In genomic region chr9:16413509-16414016, GRCh38 we compare ENCODE assay signal across 12 cellular contexts.
DNase-seq lines count a peak whose midpoint lies in the region; ATAC-seq, FAIRE-seq and TF ChIP-seq lines count a peak whose summit lies in the region.
"Had no signal": no experiment of that assay in that cellular context is flagged by ENCODE, and none has a peak within 500 bp of the region (broad histone marks: within the 10 kb centered on the region; RNA-seq: fewer than 3 reads in every experiment).

No MANE protein-coding gene starts in this region.

- intact Hi-C loops in endothelial cell of umbilical vein (cut with micrococcal nuclease), result no loop called here

- WGBS in mesenchymal stem cell, result 25% methylated on average over 8 of the region's 9 CpGs

- POLR2A ChIA-PET in endothelial cell of umbilical vein (lab: Charles Lee), result no interaction called here

- H3K4me2 ChIP-seq in endothelial cell of umbilical vein (ENCODE audit: insufficient read depth, low read length) (no peak overlapping the region), mesenchymal stem cell (ENCODE audit: low read length, poor library complexity, severe bottlenecking) (no peak overlapping the region)

- H2AFZ ChIP-seq in endothelial cell of umbilical vein (ENCODE audit: low read depth, low read length) (no peak overlapping the region), mesenchymal stem cell (ENCODE audit: low read depth, low read length) (no peak overlapping the region)

- no TSS peak for BruUV-seq in endothelial cell of umbilical vein (replicated peaks; lab: Mats Ljungman, UMichigan)

- H3K27ac ChIP-seq in endothelial cell of umbilical vein (ENCODE audit: insufficient read depth, low read depth, low read length) (no peak overlapping the region), mesenchymal stem cell (ENCODE audit: low read length, poor library complexity, severe bottlenecking) (no peak overlapping the region)
- H3K27ac ChIP-seq: foreskin keratinocyte had no signal

- no peak overlapping the region for H2BK15ac ChIP-seq in mesenchymal stem cell (ENCODE audit: low read depth, poor library complexity, severe bottlenecking)

- H3K27me3 ChIP-seq in endothelial cell of umbilical vein (ENCODE audit: control insufficient read depth in 2 of 2, insufficient read depth in 2 of 2, low read length in 2 of 2), result no peaks in the 10 kb centered on the region
- no peaks in the 10 kb centered on the region for H3K27me3 ChIP-seq in mesenchymal stem cell (ENCODE audit: control insufficient read depth in 1 of 2, insufficient read depth in 1 of 2, low read length in 2 of 2)
- H3K27me3 ChIP-seq: foreskin keratinocyte had no signal

- no peak for ATAC-seq in HG03139 (IDR thresholded peaks at IDR 0.05; ENCODE audit: unreplicated experiment)
- ATAC-seq in activated CD4-positive, CD25-positive, alpha-beta regulatory T cell treated with anti-CD3 and anti-CD28 coated beads, Interleukin-2, amount 50 U/mL, for 24 hours, result no peak
- ATAC-seq: foreskin keratinocyte, K562 had no signal

- dilution Hi-C loops in endothelial cell of umbilical vein (cut with MboI; ENCODE audit: extremely low pct_ligation_motif_present, low sequenced_read_pairs), result no loop called here

- peak overlapping the region; percentile 31 for H4K91ac ChIP-seq in mesenchymal stem cell (ENCODE audit: low read length)

- H3K36me3 ChIP-seq in endothelial cell of umbilical vein (ENCODE audit: control insufficient read depth in 2 of 2, extremely low read depth in 1 of 2, insufficient read depth in 2 of 2, low read length in 2 of 2) (no peaks in the 10 kb centered on the region), mesenchymal stem cell (ENCODE audit: control insufficient read depth in 1 of 2, insufficient read depth in 2 of 2, low read depth in 1 of 2, low read length in 2 of 2) (peaks cover 0 to 14% of the 10 kb centered on the region in 2 experiments)

- no peaks in the 10 kb centered on the region for H3K79me2 ChIP-seq in endothelial cell of umbilical vein (ENCODE audit: control insufficient read depth, insufficient read depth, low read length)

- DNase-seq in AG08396 (ENCODE audit: low spot score) (peak; percentile 36), M059J (ENCODE audit: low read depth) (peak; percentile 72), endothelial cell of umbilical vein (ENCODE audit: low read depth, low spot score) (no peak), mesenchymal stem cell (peak; percentile 96), anterior cingulate cortex (lab: John Stamatoyannopoulos, UW) (no peak), NCI-H1930 (lab: John Stamatoyannopoulos, UW) (no peak)
- DNase-seq: CD4-positive, CD25-positive, alpha-beta regulatory T cell; foreskin keratinocyte; NCI-H82 had no signal

- no peaks in the 10 kb centered on the region for H4K20me1 ChIP-seq in endothelial cell of umbilical vein (replicated peaks; ENCODE audit: control insufficient read depth, extremely low read depth, insufficient read depth, low read length)

- peak overlapping the region; percentile 0 to 55 for H3K4ac ChIP-seq in mesenchymal stem cell (ENCODE audit: low read depth in 1 of 2, low read length in 2 of 2)

- no peak for TF ChIP-seq CTCF in endothelial cell of umbilical vein (IDR thresholded peaks at IDR 0.05; ENCODE audit: extremely low read depth in 1 of 2, insufficient read depth in 1 of 2, low read depth in 1 of 2, low read length in 2 of 2)

- no peak overlapping the region for H2BK120ac ChIP-seq in mesenchymal stem cell (ENCODE audit: low read depth, low read length)

- no peak overlapping the region for H3K9ac ChIP-seq in endothelial cell of umbilical vein (replicated peaks; ENCODE audit: extremely low read depth, insufficient read depth, low read length)
- peak overlapping the region; percentile 63 for H3K9ac ChIP-seq in mesenchymal stem cell (ENCODE audit: low read length)

- H3K79me1 ChIP-seq in mesenchymal stem cell (replicated peaks; ENCODE audit: low read length, poor library complexity, severe bottlenecking), result peaks cover 2% of the 10 kb centered on the region

- H3K4me1 ChIP-seq in endothelial cell of umbilical vein (ENCODE audit: control insufficient read depth, extremely low read depth, insufficient read depth, low read length) (peaks cover 13% of the 10 kb centered on the region), mesenchymal stem cell (ENCODE audit: control insufficient read depth, insufficient read depth, low read depth, low read length) (peaks cover 3% of the 10 kb centered on the region)

- no peak overlapping the region for H3K4me3 ChIP-seq in endothelial cell of umbilical vein (replicated peaks in 1 of 3; ENCODE audit: insufficient read depth in 1 of 3, low read depth in 1 of 3, low read length in 3 of 3)
- H3K4me3 ChIP-seq in mesenchymal stem cell (ENCODE audit: insufficient read depth in 1 of 2, low read depth in 1 of 2, low read length in 2 of 2), result no peak overlapping the region
- H3K4me3 ChIP-seq: K562 had no signal

- no peak overlapping the region for H2BK5ac ChIP-seq in mesenchymal stem cell (ENCODE audit: low read depth, low read length, poor library complexity, severe bottlenecking)

- H3K14ac ChIP-seq in mesenchymal stem cell (ENCODE audit: low read length in 2 of 2), result no peak overlapping the region

- peak overlapping the region; percentile 0 to 30 for H3K18ac ChIP-seq in mesenchymal stem cell (ENCODE audit: low read depth in 1 of 2, low read length in 2 of 2)

- H3K23ac ChIP-seq in mesenchymal stem cell (ENCODE audit: low read length in 2 of 2), result no peak overlapping the region

- CTCF ChIA-PET in endothelial cell of umbilical vein (lab: Charles Lee), result interaction anchor here (1.5 kb wide), 1 partner anchor 12 kb away, joined by 5 read pairs; no protein-coding TSS in a partner anchor

- TF ChIP-seq POLR2A in endothelial cell of umbilical vein (IDR thresholded peaks at IDR 0.05; ENCODE audit: low read depth, low read length), result no peak

- H2BK12ac ChIP-seq in mesenchymal stem cell (ENCODE audit: low read length in 2 of 2), result peak overlapping the region in 1 of 2 experiments; percentile 20

- H3K9me1 ChIP-seq in endothelial cell of umbilical vein (replicated peaks; ENCODE audit: control insufficient read depth, extremely low read depth, insufficient read depth, low read length), result no peaks in the 10 kb centered on the region

- no peak overlapping the region for H2AK5ac ChIP-seq in mesenchymal stem cell (ENCODE audit: low read length, severe bottlenecking)

- H3K9me3 ChIP-seq in endothelial cell of umbilical vein (replicated peaks; ENCODE audit: control insufficient read depth, insufficient read depth, low read length), result no peaks in the 10 kb centered on the region
- H3K9me3 ChIP-seq in mesenchymal stem cell (ENCODE audit: control insufficient read depth, low read length), result no peaks in the 10 kb centered on the region

- FAIRE-seq in endothelial cell of umbilical vein (lab: Jason Lieb, UNC), result no peak
- FAIRE-seq: K562 had no signal

- peak overlapping the region; percentile 8 for H4K8ac ChIP-seq in mesenchymal stem cell (ENCODE audit: low read length)

TF ChIP-seq in endothelial cell of umbilical vein, 7 proteins besides CTCF, POLR2A, EP300 and RAD21:
- TF ChIP-seq GATA2 (IDR thresholded peaks at IDR 0.05; ENCODE audit: insufficient read depth, insufficient read length, low read depth, low read length) (peak; percentile 53), MAX (IDR thresholded peaks at IDR 0.05; ENCODE audit: insufficient read depth, insufficient read length) (no peak)

Comparison
In these comparisons a context has a peak if more than half of its experiments do, and no peak if none do; other contexts are left out.
1. DNase-seq: peak in AG08396 (single experiment), M059J (single experiment) and mesenchymal stem cell (single experiment); none in endothelial cell of umbilical vein (single experiment), anterior cingulate cortex (0 of 58) and NCI-H1930 (0 of 2).